ENCODE assay signal across 31 cellular contexts in genomic region chr15:97694456-97694855, GRCh38.
"Had no signal": no experiment of that assay in that cellular context is flagged by ENCODE, and none has a peak within 500 bp of the region (broad histone marks: within the 10 kb centered on the region; RNA-seq: fewer than 3 reads in every experiment).

No MANE protein-coding gene starts in this region.

- H3K27ac ChIP-seq: adrenal gland, ascending aorta, body of pancreas, brain microvascular endothelial cell, breast epithelium, cardiac muscle cell had no signal

- H3K4me3 ChIP-seq: adrenal gland, ascending aorta, body of pancreas, breast epithelium, cardiac muscle cell had no signal

- H3K36me3 ChIP-seq: adrenal gland, ascending aorta, brain microvascular endothelial cell, breast epithelium, cardiac muscle cell had no signal

- H3K4me1 ChIP-seq: adrenal gland, ascending aorta, body of pancreas, breast epithelium had no signal

- H3K9me3 ChIP-seq: adrenal gland, ascending aorta, body of pancreas, breast epithelium had no signal

- ATAC-seq: activated naive CD4-positive, alpha-beta T cell treated with anti-CD3 and anti-CD28 coated beads, Interleukin-2, amount 50 U/mL, for 72 hours; activated naive CD8-positive, alpha-beta T cell treated with anti-CD3 and anti-CD28 coated beads, Interleukin-2, amount 50 U/mL, for 24 hours; activated T-cell treated with anti-CD3 and anti-CD28 coated beads, Interleukin-2, amount 50 U/mL, for 4 hours; activated T-cell treated with anti-CD3 and anti-CD28 coated beads, Interleukin-2, amount 50 U/mL, for 72 hours; activated T-helper 17 cell treated with anti-CD3 and anti-CD28 coated beads, Interleukin-2, amount 50 U/mL, for 72 hours; body of pancreas had no signal

- DNase-seq: activated effector memory CD4-positive, alpha-beta T cell treated with anti-CD3 and anti-CD28 coated beads, Interleukin-2, amount 50 U/mL, for 16 hours; activated effector memory CD4-positive, alpha-beta T cell treated with Interleukin-2 at 50 U/mL for 16 hours; activated gamma-delta T cell; activated gamma-delta T cell treated with Interleukin-2 at 50 U/mL for 16 hours; activated naive CD4-positive, alpha-beta T cell; activated naive CD4-positive, alpha-beta T cell treated with anti-CD3 and anti-CD28 coated beads for 36 hours; activated naive CD4-positive, alpha-beta T cell treated with anti-CD3 and anti-CD28 coated beads, Interleukin-2, amount 10 ng/mL, durations not matched to agents 7 days and 5 days; activated naive CD4-positive, alpha-beta T cell treated with anti-CD3 and anti-CD28 coated beads, Interleukin-2, amount 50 U/mL, for 16 hours; activated naive CD4-positive, alpha-beta T cell treated with Interleukin-2 at 50 U/mL for 16 hours; activated naive CD8-positive, alpha-beta T cell treated with anti-CD3 and anti-CD28 coated beads for 36 hours; activated naive CD8-positive, alpha-beta T cell treated with anti-CD3 and anti-CD28 coated beads, Interleukin-2, amount 10 ng/mL, durations not matched to agents 7 days and 5 days; activated naive CD8-positive, alpha-beta T cell treated with anti-CD3 and anti-CD28 coated beads, Interleukin-2, amount 50 U/mL, for 24 hours; activated T-cell treated with anti-CD3 and anti-CD28 coated beads, Interleukin-2, amount 50 U/mL, for 24 hours; activated T-cell treated with anti-CD3 and anti-CD28 coated beads, Interleukin-2, amount 50 U/mL, for 4 hours; activated T-cell treated with anti-CD3 and anti-CD28 coated beads, Interleukin-2, amount 50 U/mL, for 48 hours; activated T-cell treated with anti-CD3 and anti-CD28 coated beads, Interleukin-2, amount 50 U/mL, for 72 hours; adrenal gland; amniotic stem cell; amygdala; anterior cingulate cortex; aorta; body of pancreas; brain microvascular endothelial cell; caudate nucleus; central memory CD4-positive, alpha-beta T cell; cerebellar nuclear complex had no signal

- H3K27me3 ChIP-seq: adrenal gland, ascending aorta, body of pancreas, brain microvascular endothelial cell, breast epithelium, cardiac muscle cell had no signal
